ENCODE assay signal across 11 cellular contexts in genomic region chr14:61764342-61765122, GRCh38. TPM values are rescaled to one million over a fixed set of nuclear protein-coding genes. Genes with fewer than 3 reads are reported as not detected.
DNase-seq lines count a peak whose midpoint lies in the region; ATAC-seq and TF ChIP-seq lines count a peak whose summit lies in the region.
"Had no signal": no experiment of that assay in that cellular context is flagged by ENCODE, and none has a peak within 500 bp of the region (broad histone marks: within the 10 kb centered on the region; RNA-seq: fewer than 3 reads in every experiment).

No MANE protein-coding gene starts in this region.

- H3K4me3 Mint-ChIP-seq in activated CD4-positive, alpha-beta T cell treated with anti-CD3 and anti-CD28 coated beads, Interleukin-2, amount 10 ng/mL, durations not matched to agents 24 days and 14 days, result peak overlapping the region; percentile 88
- H3K4me3 Mint-ChIP-seq in endothelial cell (ENCODE audit: unreplicated experiment), result peak overlapping the region; percentile 16

- no peaks in the 10 kb centered on the region for H3K9me3 Mint-ChIP-seq in activated CD4-positive, alpha-beta T cell treated with anti-CD3 and anti-CD28 coated beads, Interleukin-2, amount 10 ng/mL, durations not matched to agents 24 days and 14 days
- no peaks in the 10 kb centered on the region for H3K9me3 Mint-ChIP-seq in endothelial cell (ENCODE audit: unreplicated experiment)

- TF ChIP-seq POLR2A in gastrocnemius medialis (IDR thresholded peaks at IDR 0.05), result no peak

- H3K9ac ChIP-seq in OCI-LY1 (ENCODE audit: low read length), result peak overlapping the region; percentile 93

- peak overlapping the region; percentile 97 for H3K4me3 ChIP-seq in OCI-LY1 (ENCODE audit: low read depth, low read length, poor library complexity, severe bottlenecking)
- peak overlapping the region in 1 of 4 donors; percentile 2 for H3K4me3 ChIP-seq in gastrocnemius medialis
- H3K4me3 ChIP-seq: ovary had no signal

- no peak for ATAC-seq in gastrocnemius medialis

- H3K27me3 Mint-ChIP-seq in activated CD4-positive, alpha-beta T cell treated with anti-CD3 and anti-CD28 coated beads, Interleukin-2, amount 10 ng/mL, durations not matched to agents 24 days and 14 days, result no peaks in the 10 kb centered on the region
- peaks cover under 1% of the 10 kb centered on the region for H3K27me3 Mint-ChIP-seq in endothelial cell (ENCODE audit: unreplicated experiment)

- DNase-seq in activated CD4-positive, alpha-beta T cell treated with anti-CD3 and anti-CD28 coated beads, Interleukin-2, amount 10 ng/mL, durations not matched to agents 24 days and 14 days, result no peak
- no peak for DNase-seq in activated CD4-positive, alpha-beta T cell treated with anti-CD3 and anti-CD28 coated beads, Interleukin-2, amount 50 U/mL, for 1 hour
- DNase-seq in endothelial cell (ENCODE audit: low spot score) (no peak), gastrocnemius medialis (no peak), COLO829 (ENCODE audit: low spot score) (no peak), islet precursor cell (no peak), middle frontal gyrus (ENCODE audit: extremely low spot score, low spot score) (no peak)
- DNase-seq: activated naive CD4-positive, alpha-beta T cell treated with Interleukin-2 at 50 U/mL for 16 hours; NCI-H187 treated with DMSO at 0.1 percent for 48 hours; ovary had no signal

- intact Hi-C loops in activated CD4-positive, alpha-beta T cell treated with anti-CD3 and anti-CD28 coated beads, Interleukin-2, amount 10 ng/mL, durations not matched to agents 24 days and 14 days (cut with micrococcal nuclease), result no loop called here
- intact Hi-C loops in gastrocnemius medialis (cut with DNase I; ENCODE audit: low total_unique reads), result no loop called here

- H3K27ac Mint-ChIP-seq in activated CD4-positive, alpha-beta T cell treated with anti-CD3 and anti-CD28 coated beads, Interleukin-2, amount 10 ng/mL, durations not matched to agents 24 days and 14 days, result no peak overlapping the region
- no peak overlapping the region for H3K27ac Mint-ChIP-seq in endothelial cell (ENCODE audit: unreplicated experiment)

- peaks cover 38% of the 10 kb centered on the region for H3K36me3 Mint-ChIP-seq in activated CD4-positive, alpha-beta T cell treated with anti-CD3 and anti-CD28 coated beads, Interleukin-2, amount 10 ng/mL, durations not matched to agents 24 days and 14 days (ENCODE audit: low read depth)
- H3K36me3 Mint-ChIP-seq in endothelial cell (ENCODE audit: low read depth, unreplicated experiment), result peaks cover 3% of the 10 kb centered on the region

- H3K4me2 ChIP-seq in OCI-LY1 (ENCODE audit: low read length), result peak overlapping the region; percentile 77

- H3K27ac ChIP-seq in OCI-LY1 (ENCODE audit: low read depth, low read length, poor library complexity, severe bottlenecking) (peak overlapping the region; percentile 66), gastrocnemius medialis (peak overlapping the region; percentile 88 to 95 (median 89))
- H3K27ac ChIP-seq: ovary had no signal

- H3K9me3 ChIP-seq in OCI-LY1 (ENCODE audit: low read length) (no peaks in the 10 kb centered on the region), gastrocnemius medialis (no peaks in the 10 kb centered on the region)
- H3K9me3 ChIP-seq: ovary had no signal

- peaks cover 46% of the 10 kb centered on the region for H3K79me2 ChIP-seq in OCI-LY1 (ENCODE audit: insufficient read depth, low read length)

- no peaks in the 10 kb centered on the region for H3K27me3 ChIP-seq in OCI-LY1 (ENCODE audit: insufficient read depth, low read length)
- H3K27me3 ChIP-seq in gastrocnemius medialis, result no peaks in the 10 kb centered on the region
- H3K27me3 ChIP-seq: ovary had no signal

- no peaks in the 10 kb centered on the region for H3K9me2 ChIP-seq in OCI-LY1 (ENCODE audit: low read depth, low read length)

- peaks cover 32% of the 10 kb centered on the region for H3K36me3 ChIP-seq in OCI-LY1 (ENCODE audit: insufficient read depth, low read length)
- H3K36me3 ChIP-seq in gastrocnemius medialis, result peaks cover 0 to 13% of the 10 kb centered on the region in 2 donors
- H3K36me3 ChIP-seq: ovary had no signal

- no peaks in the 10 kb centered on the region for H4K20me1 ChIP-seq in OCI-LY1 (ENCODE audit: insufficient read depth, low read length)

- peaks cover 38% of the 10 kb centered on the region for H3K4me1 Mint-ChIP-seq in activated CD4-positive, alpha-beta T cell treated with anti-CD3 and anti-CD28 coated beads, Interleukin-2, amount 10 ng/mL, durations not matched to agents 24 days and 14 days
- H3K4me1 Mint-ChIP-seq in endothelial cell (ENCODE audit: unreplicated experiment), result peaks cover 20% of the 10 kb centered on the region

- H2AFZ ChIP-seq in OCI-LY1 (ENCODE audit: low read length), result no peak overlapping the region

- H3K4me1 ChIP-seq in OCI-LY1 (ENCODE audit: insufficient read depth, low read length, severe bottlenecking) (peaks cover 42% of the 10 kb centered on the region), gastrocnemius medialis (peaks cover 38 to 46% of the 10 kb centered on the region in 2 donors)

- TF ChIP-seq CTCF in OCI-LY1 (IDR thresholded peaks at IDR 0.05; ENCODE audit: low read length) (no peak), endothelial cell (IDR thresholded peaks at IDR 0.05; ENCODE audit: unreplicated experiment) (no peak), gastrocnemius medialis (IDR thresholded peaks at IDR 0.05 in 4 of 5, conservative IDR thresholded peaks at IDR 0.05 in 1 of 5) (no peak)

- in situ Hi-C loops in gastrocnemius medialis (cut with MboI; ENCODE audit: low sequenced_read_pairs in 4 of 4), result no loop called here

- no peaks in the 10 kb centered on the region for H3F3A ChIP-seq in OCI-LY1 (ENCODE audit: insufficient read depth, low read length)

RNA-seq across cellular contexts. Expression of gene SNAPC1, which starts 2.3 kb away (rescaled TPM):
- total RNA-seq in activated CD4-positive, alpha-beta T cell treated with anti-CD3 and anti-CD28 coated beads, Interleukin-2, amount 10 ng/mL, durations not matched to agents 24 days and 14 days, result 12.1 and 12.3 TPM in 2 replicates
- total RNA-seq in endothelial cell (ENCODE audit: unreplicated experiment), result 5.2 TPM
- 1 to 10 TPM; 2.0 to 3.7 (median 3.0) TPM for total RNA-seq in gastrocnemius medialis

RNA-seq across cellular contexts. Expression of gene SYT16, which starts 48.0 kb away (rescaled TPM):
- total RNA-seq in activated CD4-positive, alpha-beta T cell treated with anti-CD3 and anti-CD28 coated beads, Interleukin-2, amount 10 ng/mL, durations not matched to agents 24 days and 14 days, result not detected in 2 replicates
- total RNA-seq in endothelial cell (ENCODE audit: unreplicated experiment) (0.23 TPM), gastrocnemius medialis (not detected)
